Comparison of ENCODE assay signal across 9 cellular contexts in the genomic region with DNA sequence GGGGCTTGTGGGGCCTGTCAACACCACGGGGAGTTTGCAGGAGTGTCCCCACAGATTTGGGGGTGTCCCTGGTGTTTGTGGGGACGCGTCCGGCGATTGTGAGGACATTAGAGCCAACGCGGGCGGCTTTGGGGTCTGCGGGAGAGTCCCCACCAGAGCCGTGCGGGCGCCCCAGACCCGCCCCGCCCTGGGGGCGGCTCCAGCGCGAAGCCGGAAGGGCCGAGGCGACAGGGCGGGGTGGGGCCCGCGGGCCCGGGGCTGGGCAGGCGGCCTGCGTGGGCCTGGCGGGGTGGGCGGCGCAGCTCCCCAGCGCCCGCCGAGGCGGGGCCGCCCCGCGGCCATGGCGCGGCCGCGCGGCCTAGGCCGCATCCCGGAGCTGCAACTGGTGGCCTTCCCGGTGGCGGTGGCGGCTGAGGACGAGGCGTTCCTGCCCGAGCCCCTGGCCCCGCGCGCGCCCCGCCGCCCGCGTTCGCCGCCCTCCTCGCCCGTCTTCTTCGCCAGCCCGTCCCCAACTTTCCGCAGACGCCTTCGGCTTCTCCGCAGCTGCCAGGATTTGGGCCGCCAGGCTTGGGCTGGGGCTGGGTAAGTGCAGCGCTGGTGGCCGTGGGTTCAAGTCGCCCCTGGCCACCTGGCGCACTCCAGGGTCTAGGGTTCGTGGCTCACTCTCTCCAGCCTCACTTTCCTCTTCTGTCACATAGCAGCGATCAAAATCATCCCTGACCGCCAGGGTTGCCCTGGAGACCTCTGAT. TPM values are rescaled to one million over a fixed set of nuclear protein-coding genes. Genes with fewer than 3 reads are reported as not detected.
DNase-seq lines count a peak whose midpoint lies in the region; TF ChIP-seq lines count a peak whose summit lies in the region.
"Had no signal": no experiment of that assay in that cellular context is flagged by ENCODE, and none has a peak within 500 bp of the region (broad histone marks: within the 10 kb centered on the region; RNA-seq: fewer than 3 reads in every experiment).

No MANE protein-coding gene starts in this region.

- DNase-seq in NOMO-1 (lab: John Stamatoyannopoulos, UW; ENCODE audit: unreplicated experiment in 2 of 2) (peak; percentile 37 to 61), NOMO-1 treated with dmso at 0.1 percent for 144 hours (lab: John Stamatoyannopoulos, UW; ENCODE audit: unreplicated experiment) (no peak), RPMI7951 (ENCODE audit: low read depth) (peak; percentile 67), fibroblast of lung (ENCODE audit: low read depth in 2 of 2) (peak; percentile 43 to 45), osteocyte (ENCODE audit: extremely low spot score, unreplicated experiment) (no peak), HEK293T (ENCODE audit: extremely low spot score) (no peak), A172 (ENCODE audit: low spot score) (no peak)
- DNase-seq in stimulated activated CD4-positive, alpha-beta T cell treated with anti-CD3 and anti-CD28 coated beads, Interleukin-4, amount 100 ng/mL, for 4 hours = no peak

- H3K9me3 ChIP-seq in fibroblast of lung (ENCODE audit: control insufficient read depth, insufficient read depth, low read depth, low read length) = no peaks in the 10 kb centered on the region

- H3K27me3 ChIP-seq in fibroblast of lung (ENCODE audit: control insufficient read depth, insufficient read depth, low read length) = peaks cover 4% of the 10 kb centered on the region

- H3K4me1 Mint-ChIP-seq in osteocyte (ENCODE audit: unreplicated experiment) = peaks cover 13% of the 10 kb centered on the region

- peaks cover 1% of the 10 kb centered on the region for H3K36me3 ChIP-seq in fibroblast of lung (ENCODE audit: control insufficient read depth, insufficient read depth, low read length)

- H3K27me3 Mint-ChIP-seq in osteocyte (ENCODE audit: unreplicated experiment) = no peaks in the 10 kb centered on the region

- H3K4me3 ChIP-seq in fibroblast of lung (replicated peaks in 1 of 4; ENCODE audit: control extremely low read depth in 1 of 4, insufficient read depth in 1 of 4, low read depth in 3 of 4, low read length in 4 of 4) = peak overlapping the region; percentile 66 to 78 (median 70)

- no peaks in the 10 kb centered on the region for H4K20me1 ChIP-seq in fibroblast of lung (ENCODE audit: control insufficient read depth, extremely low read depth, insufficient read depth, low read length)

- H3K4me2 ChIP-seq in fibroblast of lung (ENCODE audit: extremely low read depth, insufficient read depth, low read length) = peak overlapping the region; percentile 94

- CTCF ChIA-PET in HEK293T (lab: Yijun Ruan, JAX) = interaction anchor here (1.5 kb wide), 1 partner anchor 14 kb away, joined by 4 read pairs; no protein-coding TSS in a partner anchor

- peak overlapping the region; percentile 65 for H2AFZ ChIP-seq in fibroblast of lung (ENCODE audit: low read length)

- H3K4me1 ChIP-seq in fibroblast of lung (ENCODE audit: control insufficient read depth, extremely low read depth, insufficient read depth, low read length) = peaks cover 13% of the 10 kb centered on the region

- POLR2A ChIA-PET in HEK293T (lab: Yijun Ruan, JAX) = no interaction called here

- H3K36me3 Mint-ChIP-seq in osteocyte (ENCODE audit: unreplicated experiment) = no peaks in the 10 kb centered on the region

- no peaks in the 10 kb centered on the region for H3K9me3 Mint-ChIP-seq in osteocyte (ENCODE audit: unreplicated experiment)

- TF ChIP-seq CTCF in fibroblast of lung (conservative IDR thresholded peaks at IDR 0.05 in 1 of 2, IDR thresholded peaks at IDR 0.05 in 1 of 2; ENCODE audit: low read depth in 1 of 2, low read length in 2 of 2) (no peak), osteocyte (IDR thresholded peaks at IDR 0.05) (no peak)

- peak overlapping the region; percentile 78 for H3K4me3 Mint-ChIP-seq in osteocyte (ENCODE audit: unreplicated experiment)

- H3K27ac Mint-ChIP-seq in osteocyte (ENCODE audit: unreplicated experiment) = no peak overlapping the region

- peak overlapping the region; percentile 9 for H3K9ac ChIP-seq in fibroblast of lung (ENCODE audit: insufficient read depth, low read length)

- no peak overlapping the region for H3K27ac ChIP-seq in fibroblast of lung (ENCODE audit: insufficient read depth, low read length)
- H3K27ac ChIP-seq: C4-2B had no signal

- H3K79me2 ChIP-seq in fibroblast of lung (ENCODE audit: control insufficient read depth, insufficient read depth, low read length) = no peaks in the 10 kb centered on the region

TF ChIP-seq in HEK293T, 16 proteins besides CTCF, POLR2A, EP300 and RAD21:
- TF ChIP-seq BHLHE40 (IDR thresholded peaks at IDR 0.05; ENCODE audit: borderline replicate concordance) = no peak
- TF ChIP-seq HDGF (IDR thresholded peaks at IDR 0.05; ENCODE audit: borderline replicate concordance) = no peak
- no peak for TF ChIP-seq SP1 (IDR thresholded peaks at IDR 0.05)
- TF ChIP-seq ELF4 (IDR thresholded peaks at IDR 0.05) = no peak
- TF ChIP-seq, protein P1, sequence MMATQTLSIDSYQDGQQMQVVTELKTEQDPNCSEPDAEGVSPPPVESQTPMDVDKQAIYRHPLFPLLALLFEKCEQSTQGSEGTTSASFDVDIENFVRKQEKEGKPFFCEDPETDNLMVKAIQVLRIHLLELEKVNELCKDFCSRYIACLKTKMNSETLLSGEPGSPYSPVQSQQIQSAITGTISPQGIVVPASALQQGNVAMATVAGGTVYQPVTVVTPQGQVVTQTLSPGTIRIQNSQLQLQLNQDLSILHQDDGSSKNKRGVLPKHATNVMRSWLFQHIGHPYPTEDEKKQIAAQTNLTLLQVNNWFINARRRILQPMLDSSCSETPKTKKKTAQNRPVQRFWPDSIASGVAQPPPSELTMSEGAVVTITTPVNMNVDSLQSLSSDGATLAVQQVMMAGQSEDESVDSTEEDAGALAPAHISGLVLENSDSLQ (IDR thresholded peaks at IDR 0.05) = no peak
- no peak for TF ChIP-seq CTBP1 (IDR thresholded peaks at IDR 0.05; ENCODE audit: borderline replicate concordance)
- no peak for TF ChIP-seq L3MBTL2 (conservative IDR thresholded peaks at IDR 0.05)
- no peak for TF ChIP-seq ZNF384 (IDR thresholded peaks at IDR 0.05)
- TF ChIP-seq FOXA1 (IDR thresholded peaks at IDR 0.05) = no peak
TF ChIP-seq in HEK293T: peak in this region for 0.

RNA-seq across cellular contexts. Expression of gene PDE4A, which starts 10.3 kb away (rescaled TPM):
- total RNA-seq in RPMI7951 (2014; rRNA removed; shearing (Covaris generic)) = 1.3 and 2.0 TPM in 2 replicates
- total RNA-seq in fibroblast of lung (3.1 and 4.1 TPM in 2 replicates), osteocyte (12.4 and 12.7 TPM in 2 replicates)
- 3.6 and 4.9 TPM in 2 replicates for polyA plus RNA-seq in fibroblast of lung
- 9.5 TPM in 2 replicates for polyA plus RNA-seq in fibroblast of lung (2012)
- 30.4 and 42.3 TPM in 2 replicates for polyA minus RNA-seq in fibroblast of lung (ENCODE audit: low replicate concordance)
- 0.41 and 1.3 TPM in 2 replicates for total RNA-seq in A172 (2014; rRNA removed; shearing (Covaris generic))

RNA-seq across cellular contexts. Expression of gene CDC37, which starts 27.3 kb away (rescaled TPM):
- total RNA-seq in RPMI7951 (2014; rRNA removed; shearing (Covaris generic)) = 89.3 and 107 TPM in 2 replicates
- 108 and 129 TPM in 2 replicates for total RNA-seq in fibroblast of lung
- 266 and 342 TPM in 2 replicates for polyA plus RNA-seq in fibroblast of lung
- 177 and 255 TPM in 2 replicates for polyA plus RNA-seq in fibroblast of lung (2012)
- polyA minus RNA-seq in fibroblast of lung (ENCODE audit: low replicate concordance) = 139 and 172 TPM in 2 replicates
- total RNA-seq in osteocyte = 143 and 148 TPM in 2 replicates
- total RNA-seq in A172 (2014; rRNA removed; shearing (Covaris generic)) = 260 and 268 TPM in 2 replicates

RNA-seq across cellular contexts. Expression of gene TYK2, which starts 50.3 kb away (rescaled TPM):
- total RNA-seq in RPMI7951 (2014; rRNA removed; shearing (Covaris generic)) = 44.6 and 56.8 TPM in 2 replicates
- total RNA-seq in fibroblast of lung (72.4 and 95.5 TPM in 2 replicates), osteocyte (117 and 136 TPM in 2 replicates)
- 17.4 and 24.0 TPM in 2 replicates for polyA plus RNA-seq in fibroblast of lung
- polyA plus RNA-seq in fibroblast of lung (2012) = 44.5 and 59.0 TPM in 2 replicates
- 111 and 241 TPM in 2 replicates for polyA minus RNA-seq in fibroblast of lung (ENCODE audit: low replicate concordance)
- 59.7 and 112 TPM in 2 replicates for total RNA-seq in A172 (2014; rRNA removed; shearing (Covaris generic))

Comparison
In these comparisons a context has a peak if more than half of its experiments do, and no peak if none do; other contexts are left out.
1. DNase-seq: peak in NOMO-1 (2 of 2), RPMI7951 (single experiment) and fibroblast of lung (2 of 2); none in NOMO-1 treated with dmso at 0.1 percent for 144 hours (single experiment), osteocyte (single experiment), stimulated activated CD4-positive, alpha-beta T cell treated with anti-CD3 and anti-CD28 coated beads, Interleukin-4, amount 100 ng/mL, for 4 hours (0 of 2), HEK293T (single experiment) and A172 (single experiment).